ENCODE assay signal across 8 cellular contexts in genomic region chr19:7098701-7099596, GRCh38. TPM values are rescaled to one million over a fixed set of nuclear protein-coding genes. Genes with fewer than 3 reads are reported as not detected.
DNase-seq lines count a peak whose midpoint lies in the region; ATAC-seq lines count a peak whose summit lies in the region.

No MANE protein-coding gene starts in this region.

- H3K36me3 Mint-ChIP-seq in IgD-negative memory B cell: peaks cover 4% of the 10 kb centered on the region

- peaks cover 13 to 14% (median 14%) of the 10 kb centered on the region in 3 donors for H3K4me1 Mint-ChIP-seq in IgD-negative memory B cell

- peak overlapping the region; percentile 91 to 97 (median 96) for H3K4me3 Mint-ChIP-seq in IgD-negative memory B cell

- H3K9me3 Mint-ChIP-seq in IgD-negative memory B cell: peaks cover 9 to 17% (median 15%) of the 10 kb centered on the region in 3 donors

- ATAC-seq in GM21529 (IDR thresholded peaks at IDR 0.05; ENCODE audit: unreplicated experiment): peak; percentile 81

- DNase-seq in DMS153 (lab: John Stamatoyannopoulos, UW) (peak; percentile 91), OCI-M2 (lab: John Stamatoyannopoulos, UW; ENCODE audit: unreplicated experiment) (peak; percentile 52), activated T-cell treated with anti-CD3 and anti-CD28 coated beads for 48 hours (ENCODE audit: low read depth) (peak; percentile 86), epithelial cell of prostate (ENCODE audit: low read depth, low spot score) (peak; percentile 53), mucosa of gallbladder (ENCODE audit: low spot score) (peak; percentile 93)
- DNase-seq in stimulated activated CD8-positive, alpha-beta memory T cell treated with anti-CD3 and anti-CD28 coated beads, Interleukin-4, amount 100 ng/mL, for 1 hour (ENCODE audit: low read depth in 2 of 2, low spot score in 1 of 2): peak; percentile 62 to 72

- peak overlapping the region; percentile 75 to 93 (median 91) for H3K27ac Mint-ChIP-seq in IgD-negative memory B cell

- no peaks in the 10 kb centered on the region for H3K27me3 Mint-ChIP-seq in IgD-negative memory B cell

- H3K27ac ChIP-seq in epithelial cell of prostate: peak overlapping the region; percentile 81

RNA-seq across cellular contexts. Expression of gene ZNF557, which starts 29.4 kb away (rescaled TPM):
- polyA plus RNA-seq in IgD-negative memory B cell: 8.5 TPM
- total RNA-seq in mucosa of gallbladder: 11.1 TPM

RNA-seq across cellular contexts. Expression of gene MBD3L3, which starts 40.5 kb away (rescaled TPM):
- polyA plus RNA-seq in IgD-negative memory B cell: not detected
- total RNA-seq in mucosa of gallbladder: not detected

RNA-seq across cellular contexts. Expression of gene MBD3L2, which starts 49.8 kb away (rescaled TPM):
- not detected for polyA plus RNA-seq in IgD-negative memory B cell
- total RNA-seq in mucosa of gallbladder: not detected

RNA-seq across cellular contexts. Expression of gene MBD3L4, which starts 59.0 kb away (rescaled TPM):
- polyA plus RNA-seq in IgD-negative memory B cell: not detected
- not detected for total RNA-seq in mucosa of gallbladder

Comparison
In these comparisons a context has a peak if more than half of its experiments do, and no peak if none do; other contexts are left out.
1. Peak in every context shown above with its lines: DNase-seq, ATAC-seq and H3K27ac ChIP-seq.